8 cellular contexts compared by ENCODE assay signal in the genomic region with DNA sequence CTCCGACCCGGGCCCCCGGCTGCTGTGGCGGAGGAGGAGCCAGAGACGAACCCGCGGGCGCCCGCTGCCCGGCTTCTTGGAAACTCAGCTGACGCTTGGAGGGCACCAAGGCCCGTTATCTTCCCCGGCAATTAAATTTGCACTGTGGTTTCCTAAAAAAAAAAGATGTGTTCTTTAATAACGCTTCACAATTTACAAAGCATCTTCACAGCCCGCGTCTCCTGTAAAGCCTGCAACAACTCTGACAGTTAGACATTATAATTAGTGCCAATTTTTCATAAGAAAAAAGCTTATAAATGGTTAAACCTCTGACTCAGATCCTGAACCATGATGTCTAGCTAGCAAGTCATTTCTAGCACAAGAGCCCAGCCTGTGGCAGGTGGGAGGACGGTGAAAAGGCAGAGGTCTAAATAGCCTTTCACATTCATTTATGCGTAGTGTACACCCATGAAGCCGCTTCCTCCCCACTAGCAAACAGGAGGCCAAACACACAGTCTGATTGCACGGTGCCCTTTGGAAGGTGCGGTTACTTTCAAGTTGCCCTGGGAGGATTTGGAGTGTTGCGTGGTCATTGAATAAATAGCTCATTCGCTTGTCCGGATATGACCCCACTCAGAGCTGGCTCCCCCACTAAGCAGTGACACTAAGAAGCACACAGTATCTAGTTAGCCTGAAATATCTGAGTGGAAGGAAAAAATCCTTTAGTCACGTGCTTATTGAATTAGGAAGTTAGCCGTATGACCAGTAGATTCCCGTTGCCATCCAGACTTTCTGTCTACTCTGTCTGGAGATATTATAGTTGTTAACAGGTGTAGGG. TPM values are rescaled to one million over a fixed set of nuclear protein-coding genes. Genes with fewer than 3 reads are reported as not detected.
A peak's percentile ranks its signal among the peaks of the same experiment; 100 is the strongest.
DNase-seq lines count a peak whose midpoint lies in the region; ATAC-seq, FAIRE-seq and TF ChIP-seq lines count a peak whose summit lies in the region.

No MANE protein-coding gene starts in this region.

- H3K27me3 ChIP-seq in H9 (ENCODE audit: insufficient read depth, low read length) (no peaks in the 10 kb centered on the region), WERI-Rb-1 (ENCODE audit: insufficient read depth, low read depth, severe bottlenecking) (no peaks in the 10 kb centered on the region)

- no peak overlapping the region for H4K91ac ChIP-seq in H9 (ENCODE audit: insufficient read length, low read depth, low read length)

- H2BK15ac ChIP-seq in H9 (ENCODE audit: low read depth, low read length): no peak overlapping the region

- peaks cover 11% of the 10 kb centered on the region for H3K4me1 ChIP-seq in H9 (ENCODE audit: insufficient read depth, low read length)

- H3K4ac ChIP-seq in H9 (ENCODE audit: low read depth, low read length): no peak overlapping the region

- H2BK20ac ChIP-seq in H9 (ENCODE audit: low read depth, low read length, poor library complexity, severe bottlenecking): no peak overlapping the region

- no peak overlapping the region for H3K9ac ChIP-seq in H9 (ENCODE audit: extremely low read depth, insufficient read length, low read length)

- H3T11ph ChIP-seq in H9 (ENCODE audit: low read length): no peak overlapping the region

- peaks cover 22 to 25% of the 10 kb centered on the region in 2 experiments for H3K4me1 Mint-ChIP-seq in H9
- peaks cover 23% of the 10 kb centered on the region for H3K4me1 Mint-ChIP-seq in central memory CD8-positive, alpha-beta T cell

- H3K14ac ChIP-seq in H9 (ENCODE audit: insufficient read depth, low read length): no peak overlapping the region; the same call in 1 of the 2 replicates

- no peaks in the 10 kb centered on the region for H4K20me1 ChIP-seq in H9 (ENCODE audit: control insufficient read depth, insufficient read depth, insufficient read length)

- H3K27ac ChIP-seq in H9 (ENCODE audit: insufficient read length, low read depth, low read length): no peak overlapping the region
- H3K27ac ChIP-seq in WERI-Rb-1: peak overlapping the region; percentile 94

- H4K8ac ChIP-seq in H9 (replicated peaks; ENCODE audit: insufficient read length, low read depth, low read length): no peak overlapping the region

- peak; percentile 31 for ATAC-seq in central memory CD8-positive, alpha-beta T cell (replicated peaks; ENCODE audit: extremely low read depth, poor library complexity, severe bottlenecking)
- ATAC-seq in left colon: peak; percentile 50

- no peak overlapping the region for H2BK120ac ChIP-seq in H9 (ENCODE audit: low read depth, low read length, poor library complexity, severe bottlenecking)

- no peaks in the 10 kb centered on the region for H3K36me3 ChIP-seq in WERI-Rb-1

- DNase-seq in GM12892 (ENCODE audit: insufficient read length) (peak; percentile 40), H9 (peak; percentile 46), M059J (ENCODE audit: low read depth) (peak; percentile 78), WERI-Rb-1 (peak; percentile 69), left colon (peak; percentile 63 to 70), OCI-M2 (lab: John Stamatoyannopoulos, UW; ENCODE audit: unreplicated experiment) (no peak)
- peak in 1 of 2 donors; percentile 21 for DNase-seq in central memory CD8-positive, alpha-beta T cell (ENCODE audit: low spot score in 2 of 2)
- DNase-seq in stimulated activated CD4-positive, alpha-beta T cell treated with anti-CD3 and anti-CD28 coated beads, Interleukin-4, amount 100 ng/mL, for 1 hour: peak; percentile 45

- FAIRE-seq in GM12892 (lab: Jason Lieb, UNC): peak; percentile 79

- no peak overlapping the region for H2BK5ac ChIP-seq in H9 (ENCODE audit: insufficient read length, low read length)

- no peak for TF ChIP-seq CTCF in H9 (conservative IDR thresholded peaks at IDR 0.05)
- no peak for TF ChIP-seq CTCF in WERI-Rb-1 (IDR thresholded peaks at IDR 0.05; ENCODE audit: low read depth, low read length)

- no peak overlapping the region for H3K56ac ChIP-seq in H9 (ENCODE audit: insufficient read length, low read depth, low read length)

- peak overlapping the region; percentile 85 for H3K4me2 ChIP-seq in H9 (ENCODE audit: insufficient read depth, insufficient read length, low read length)

- WGBS in H9 (ENCODE audit: extremely low coverage, insufficient read length, low lambda C conversion rate): no CpG with 5 or more reads among the region's 27 CpGs

- H3K4me3 Mint-ChIP-seq in H9: peak overlapping the region; percentile 76 to 87
- peak overlapping the region; percentile 86 for H3K4me3 Mint-ChIP-seq in central memory CD8-positive, alpha-beta T cell

- no peak overlapping the region for H4K5ac ChIP-seq in H9 (ENCODE audit: insufficient read length, low read depth, low read length)

- H2AK5ac ChIP-seq in H9 (ENCODE audit: insufficient read length, low read length): no peak overlapping the region

- no peak overlapping the region for H3K18ac ChIP-seq in H9 (ENCODE audit: insufficient read length, low read depth, low read length)

- H3K9me3 ChIP-seq in H9 (ENCODE audit: control insufficient read depth, low read depth, low read length): no peaks in the 10 kb centered on the region
- no peaks in the 10 kb centered on the region for H3K9me3 ChIP-seq in WERI-Rb-1 (ENCODE audit: severe bottlenecking)

- H3K4me3 ChIP-seq in WERI-Rb-1 (ENCODE audit: low read depth, low read length): peak overlapping the region; percentile 57

- TF ChIP-seq POLR2A in GM12892 (IDR thresholded peaks at IDR 0.05; ENCODE audit: low read depth, low read length): peak; percentile 54; the same call in 1 of the 2 replicates

- no peak overlapping the region for H2BK12ac ChIP-seq in H9 (ENCODE audit: insufficient read length, low read depth, low read length)

- H3K23me2 ChIP-seq in H9 (ENCODE audit: insufficient read length, low read depth, low read length, poor library complexity, severe bottlenecking): peaks cover 4% of the 10 kb centered on the region

- no peak overlapping the region for H3K23ac ChIP-seq in H9 (ENCODE audit: insufficient read length, low read depth, low read length)

- no peak overlapping the region for H2AFZ ChIP-seq in H9 (ENCODE audit: low read length)

- intact Hi-C loops in left colon (cut with DNase I, micrococcal nuclease): no loop called here

- no peaks in the 10 kb centered on the region for H3K79me2 ChIP-seq in H9 (ENCODE audit: insufficient read depth, low read length)

- H3K27me3 Mint-ChIP-seq in H9 (ENCODE audit: low read depth): peaks cover 7% of the 10 kb centered on the region
- H3K27me3 Mint-ChIP-seq in central memory CD8-positive, alpha-beta T cell: no peaks in the 10 kb centered on the region

- H3K36me3 Mint-ChIP-seq in H9 (ENCODE audit: insufficient read depth in 1 of 3, low read depth in 3 of 3): peaks cover 0 to 2% (median 0%) of the 10 kb centered on the region in 3 experiments; a peak in 1 of 7 replicates
- H3K36me3 Mint-ChIP-seq in central memory CD8-positive, alpha-beta T cell (ENCODE audit: insufficient read depth): peaks cover 9% of the 10 kb centered on the region

- H3K9me3 Mint-ChIP-seq in H9: no peaks in the 10 kb centered on the region; a peak in 1 of 5 replicates
- H3K9me3 Mint-ChIP-seq in central memory CD8-positive, alpha-beta T cell: no peaks in the 10 kb centered on the region

- H3K27ac Mint-ChIP-seq in H9: peak overlapping the region in 2 of 3 experiments; percentile 78 to 82; a peak in 2 of 7 replicates
- peak overlapping the region; percentile 92 for H3K27ac Mint-ChIP-seq in central memory CD8-positive, alpha-beta T cell (ENCODE audit: low read depth)

- H3K79me1 ChIP-seq in H9 (ENCODE audit: insufficient read depth, low read depth, low read length, poor library complexity, severe bottlenecking): no peaks in the 10 kb centered on the region

RNA-seq across cellular contexts. Expression of a gene that starts 0.5 kb away (rescaled TPM):
- polyA plus RNA-seq in GM12892 (2012; ENCODE audit: missing spikeins): 3.3 TPM
- 11.4 and 12.0 TPM in 2 replicates for total RNA-seq in H9 (2021)
- 15.2 and 19.4 TPM in 2 replicates for total RNA-seq in M059J (2014; rRNA removed; shearing (Covaris generic))
- total RNA-seq in left colon: 1 to 10 TPM; 8.2 to 9.7 TPM
